8 cellular contexts compared by ENCODE assay signal in the genomic region with DNA sequence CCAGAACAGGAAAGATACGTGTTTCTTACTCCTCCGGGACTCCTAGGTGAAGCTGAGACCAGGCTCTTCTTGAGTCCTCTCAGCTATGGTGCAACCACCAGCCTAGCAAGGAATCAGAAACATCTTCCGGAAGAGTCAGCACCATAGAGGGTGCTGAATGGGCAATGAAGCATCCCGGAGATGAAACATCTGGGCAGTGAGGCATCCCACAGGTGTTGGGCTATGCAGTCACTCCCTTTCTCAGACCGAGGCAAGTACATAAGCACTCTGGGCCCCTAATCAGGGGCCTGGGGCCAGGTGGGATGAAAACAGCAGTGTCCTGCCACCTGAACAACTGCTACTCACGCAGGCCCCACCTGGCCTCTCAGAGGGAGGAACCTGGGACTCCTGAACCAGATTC. TPM values are rescaled to one million over a fixed set of nuclear protein-coding genes. Genes with fewer than 3 reads are reported as not detected.
DNase-seq lines count a peak whose midpoint lies in the region; ATAC-seq and TF ChIP-seq lines count a peak whose summit lies in the region.

No MANE protein-coding gene starts in this region.

- peaks cover 37% of the 10 kb centered on the region for H3K36me3 Mint-ChIP-seq in CD8-positive, alpha-beta T cell
- H3K36me3 Mint-ChIP-seq in endothelial cell (ENCODE audit: low read depth, unreplicated experiment): peaks cover 42% of the 10 kb centered on the region

- H3K4me2 ChIP-seq in Loucy (ENCODE audit: low read depth, low read length, poor library complexity, severe bottlenecking): peak overlapping the region; percentile 98
- H3K4me2 ChIP-seq in osteoblast (ENCODE audit: insufficient read depth, low read length): peak overlapping the region; percentile 90

- intact Hi-C loops in CD8-positive, alpha-beta T cell (cut with DNase I, micrococcal nuclease): loop anchor here (5.0 to 10.0 kb wide), 4 partner anchors 73 to 1117 kb away; a partner anchor contains a TSS

- H3K4me1 Mint-ChIP-seq in CD8-positive, alpha-beta T cell (ENCODE audit: low read depth): peaks cover 63% of the 10 kb centered on the region
- peaks cover 29% of the 10 kb centered on the region for H3K4me1 Mint-ChIP-seq in endothelial cell (ENCODE audit: unreplicated experiment)

- CTCF ChIA-PET in CD8-positive, alpha-beta T cell (lab: Charles Lee): interaction anchor here (2.4 to 5.4 kb wide), 5 partner anchors 16 to 71 kb away, joined by 8 to 37 read pairs (median 14); a partner anchor contains a TSS

- peaks cover 41% of the 10 kb centered on the region for H3K4me1 ChIP-seq in CD8-positive, alpha-beta T cell (ENCODE audit: insufficient read depth, low read length)
- peaks cover 46% of the 10 kb centered on the region for H3K4me1 ChIP-seq in Loucy (ENCODE audit: insufficient read depth, low read length, poor library complexity, severe bottlenecking)
- H3K4me1 ChIP-seq in osteoblast (ENCODE audit: insufficient read depth, low read length): peaks cover 31% of the 10 kb centered on the region

- H3K27ac ChIP-seq in CD8-positive, alpha-beta T cell (ENCODE audit: low read depth, low read length): no peak overlapping the region
- peak overlapping the region; percentile 79 for H3K27ac ChIP-seq in osteoblast (ENCODE audit: low read depth, low read length)

- no peak for TF ChIP-seq CTCF in CD8-positive, alpha-beta T cell (IDR thresholded peaks at IDR 0.05)
- TF ChIP-seq CTCF in Loucy (conservative IDR thresholded peaks at IDR 0.05; ENCODE audit: low read length) (no peak), endothelial cell (IDR thresholded peaks at IDR 0.05; ENCODE audit: unreplicated experiment) (no peak), osteoblast (IDR thresholded peaks at IDR 0.05; ENCODE audit: extremely low read depth, low read depth, low read length) (no peak)

- DNase-seq in CD8-positive, alpha-beta T cell: no peak
- DNase-seq in endothelial cell (ENCODE audit: low spot score) (no peak), osteoblast (ENCODE audit: insufficient read length, low spot score, missing footprints) (no peak), UCSD-AML1 (lab: John Stamatoyannopoulos, UW; ENCODE audit: unreplicated experiment) (no peak), LoVo (ENCODE audit: low spot score) (no peak)
- DNase-seq in stimulated activated CD8-positive, alpha-beta memory T cell treated with anti-CD3 and anti-CD28 coated beads, Interleukin-4, amount 100 ng/mL, for 48 hours: no peak

- no peaks in the 10 kb centered on the region for H3K27me3 ChIP-seq in CD8-positive, alpha-beta T cell (ENCODE audit: insufficient read depth, low read length)
- H3K27me3 ChIP-seq in Loucy (ENCODE audit: insufficient read depth, low read length, poor library complexity, severe bottlenecking) (no peaks in the 10 kb centered on the region), osteoblast (ENCODE audit: insufficient read depth, low read length) (no peaks in the 10 kb centered on the region)

- no peaks in the 10 kb centered on the region for H3K9me3 ChIP-seq in CD8-positive, alpha-beta T cell (ENCODE audit: low read length)
- no peaks in the 10 kb centered on the region for H3K9me3 ChIP-seq in Loucy (ENCODE audit: insufficient read depth, low read depth, low read length)
- H3K9me3 ChIP-seq in osteoblast (ENCODE audit: low read depth, low read length): no peaks in the 10 kb centered on the region

- H3K9ac ChIP-seq in Loucy (ENCODE audit: low read depth, low read length, poor library complexity, severe bottlenecking): peak overlapping the region; percentile 86

- H3K9me2 ChIP-seq in Loucy (replicated peaks; ENCODE audit: low read depth, low read length): no peaks in the 10 kb centered on the region

- H3K4me3 Mint-ChIP-seq in CD8-positive, alpha-beta T cell: peak overlapping the region; percentile 88
- peak overlapping the region; percentile 99 for H3K4me3 Mint-ChIP-seq in endothelial cell (ENCODE audit: unreplicated experiment)

- H4K20me1 ChIP-seq in Loucy (ENCODE audit: insufficient read depth, low read length, poor library complexity, severe bottlenecking) (peaks cover 42% of the 10 kb centered on the region), osteoblast (ENCODE audit: insufficient read depth, low read length) (peaks cover 38% of the 10 kb centered on the region)

- peaks cover 2% of the 10 kb centered on the region for H3K9me3 Mint-ChIP-seq in CD8-positive, alpha-beta T cell
- peaks cover 4% of the 10 kb centered on the region for H3K9me3 Mint-ChIP-seq in endothelial cell (ENCODE audit: unreplicated experiment)

- no peak for ATAC-seq in CD8-positive, alpha-beta T cell
- ATAC-seq in GM21529 (IDR thresholded peaks at IDR 0.05; ENCODE audit: unreplicated experiment): peak; percentile 30

- no peak overlapping the region for H2AFZ ChIP-seq in Loucy (ENCODE audit: low read length)
- no peak overlapping the region for H2AFZ ChIP-seq in osteoblast (ENCODE audit: low read length)

- H3K79me2 ChIP-seq in Loucy (ENCODE audit: insufficient read depth, low read length) (peaks cover 64% of the 10 kb centered on the region), osteoblast (ENCODE audit: insufficient read depth, low read length) (peaks cover 88% of the 10 kb centered on the region)

- no peaks in the 10 kb centered on the region for H3F3A ChIP-seq in Loucy (ENCODE audit: low read depth)

- no peaks in the 10 kb centered on the region for H3K36me3 ChIP-seq in CD8-positive, alpha-beta T cell (ENCODE audit: insufficient read depth, low read length)
- H3K36me3 ChIP-seq in Loucy (ENCODE audit: insufficient read depth, low read length) (no peaks in the 10 kb centered on the region; the same call in 1 of the 2 replicates), osteoblast (ENCODE audit: insufficient read depth, low read length) (no peaks in the 10 kb centered on the region)

- POLR2A ChIA-PET in CD8-positive, alpha-beta T cell (lab: Charles Lee): interaction anchor here (1.2 to 4.8 kb wide), 6 partner anchors 8 to 24 kb away, joined by 3 to 88 read pairs (median 26); a partner anchor contains a TSS

- H3K27me3 Mint-ChIP-seq in CD8-positive, alpha-beta T cell (ENCODE audit: low read depth): no peaks in the 10 kb centered on the region
- H3K27me3 Mint-ChIP-seq in endothelial cell (ENCODE audit: unreplicated experiment): peaks cover 13% of the 10 kb centered on the region

- no peak overlapping the region for H3K27ac Mint-ChIP-seq in CD8-positive, alpha-beta T cell
- peak overlapping the region; percentile 82 for H3K27ac Mint-ChIP-seq in endothelial cell (ENCODE audit: unreplicated experiment)

- peak overlapping the region; percentile 95 for H3K4me3 ChIP-seq in CD8-positive, alpha-beta T cell (ENCODE audit: low read depth, low read length)
- H3K4me3 ChIP-seq in Loucy (ENCODE audit: low read length, poor library complexity, severe bottlenecking) (peak overlapping the region; percentile 99), osteoblast (ENCODE audit: insufficient read depth, low read length) (peak overlapping the region; percentile 90)

RNA-seq across cellular contexts. Expression of a gene that starts 1.4 kb away (rescaled TPM):
- 10 to 100 TPM; 65.9 to 68.9 TPM for total RNA-seq in CD8-positive, alpha-beta T cell
- total RNA-seq in endothelial cell (ENCODE audit: unreplicated experiment) (47.8 TPM), osteoblast (21.0 and 22.1 TPM in 2 replicates)

RNA-seq across cellular contexts. Expression of a gene that starts 16.8 kb away (rescaled TPM):
- total RNA-seq in CD8-positive, alpha-beta T cell: 10 to 100 TPM; 73.3 to 75.0 TPM
- total RNA-seq in endothelial cell (ENCODE audit: unreplicated experiment) (29.2 TPM), osteoblast (13.0 and 14.7 TPM in 2 replicates)

RNA-seq across cellular contexts. Expression of a gene that starts 24.9 kb away (rescaled TPM):
- total RNA-seq in CD8-positive, alpha-beta T cell: 10 to 100 TPM; 16.4 to 17.3 TPM
- total RNA-seq in endothelial cell (ENCODE audit: unreplicated experiment) (1.5 TPM), osteoblast (3.2 and 4.7 TPM in 2 replicates)

RNA-seq across cellular contexts. Expression of a gene that starts 27.3 kb away (rescaled TPM):
- 10 to 100 TPM; 23.4 to 23.9 TPM for total RNA-seq in CD8-positive, alpha-beta T cell
- total RNA-seq in endothelial cell (ENCODE audit: unreplicated experiment) (5.6 TPM), osteoblast (11.2 and 11.5 TPM in 2 replicates)

RNA-seq across cellular contexts. Expression of a gene that starts 40.2 kb away (rescaled TPM):
- total RNA-seq in CD8-positive, alpha-beta T cell: 10 to 100 TPM; 17.5 to 18.7 TPM
- 0.77 TPM for total RNA-seq in endothelial cell (ENCODE audit: unreplicated experiment)
- total RNA-seq in osteoblast: 1.1 and 1.5 TPM in 2 replicates
